35 cellular contexts compared by ENCODE assay signal in the genomic region with DNA sequence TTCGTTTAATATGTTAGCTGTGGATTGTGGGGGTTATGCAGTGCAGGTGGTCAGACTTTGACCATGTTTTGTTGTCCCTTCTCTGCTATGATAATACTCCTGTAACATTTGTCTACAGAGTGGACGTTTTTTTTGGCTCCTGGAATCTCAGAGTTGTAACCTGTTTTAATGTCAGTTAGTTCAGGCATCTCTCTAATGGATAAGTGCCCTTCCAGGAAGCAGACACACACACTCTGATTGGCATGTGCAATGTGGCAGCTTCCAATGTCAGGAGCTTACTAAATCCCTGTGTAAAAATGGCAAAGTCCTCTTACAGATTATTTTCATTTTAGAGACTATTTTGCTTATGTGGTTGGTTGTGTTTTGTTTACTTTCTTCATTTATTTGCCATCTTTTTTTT.
"Had no signal": no experiment of that assay in that cellular context is flagged by ENCODE, and none has a peak within 500 bp of the region (broad histone marks: within the 10 kb centered on the region; RNA-seq: fewer than 3 reads in every experiment).

No MANE protein-coding gene starts in this region.

- H3K27me3 Mint-ChIP-seq: activated B cell treated with CpG ODN at 0.5 μM for 24 hours; activated CD4-positive, alpha-beta memory T cell treated with anti-CD3 and anti-CD28 coated beads for 36 hours; activated CD4-positive, alpha-beta T cell treated with anti-CD3 and anti-CD28 coated beads, Interleukin-2, amount 10 ng/mL, durations not matched to agents 24 days and 14 days; activated CD8-positive, alpha-beta T cell treated with anti-CD3 and anti-CD28 coated beads for 36 hours; activated naive CD8-positive, alpha-beta T cell treated with anti-CD3 and anti-CD28 coated beads for 36 hours; activated T-helper 17 cell treated with anti-CD3 and anti-CD28 coated beads, Interleukin-2, amount 50 U/mL, for 72 hours had no signal

- H3K4me1 ChIP-seq: adrenal gland, body of pancreas, breast epithelium had no signal

- H3K4me3 ChIP-seq: adrenal gland, body of pancreas, breast epithelium had no signal

- H3K4me1 Mint-ChIP-seq: activated B cell treated with CpG ODN at 0.5 μM for 24 hours; activated CD4-positive, alpha-beta T cell treated with anti-CD3 and anti-CD28 coated beads, Interleukin-2, amount 10 ng/mL, durations not matched to agents 24 days and 14 days; activated naive CD8-positive, alpha-beta T cell treated with anti-CD3 and anti-CD28 coated beads for 36 hours; activated T-helper 17 cell treated with anti-CD3 and anti-CD28 coated beads, Interleukin-2, amount 50 U/mL, for 72 hours had no signal

- H3K4me3 Mint-ChIP-seq: activated B cell treated with CpG ODN at 0.5 μM for 24 hours; activated CD4-positive, alpha-beta memory T cell treated with anti-CD3 and anti-CD28 coated beads for 36 hours; activated CD4-positive, alpha-beta T cell treated with anti-CD3 and anti-CD28 coated beads, Interleukin-2, amount 10 ng/mL, durations not matched to agents 24 days and 14 days; activated CD8-positive, alpha-beta T cell treated with anti-CD3 and anti-CD28 coated beads for 36 hours; activated naive CD4-positive, alpha-beta T cell treated with anti-CD3 and anti-CD28 coated beads for 36 hours; activated naive CD8-positive, alpha-beta T cell treated with anti-CD3 and anti-CD28 coated beads for 36 hours; activated T-cell treated with anti-CD3 and anti-CD28 coated beads, Interleukin-2, amount 50 U/mL, for 4 hours; activated T-cell treated with anti-CD3 and anti-CD28 coated beads, Interleukin-2, amount 50 U/mL, for 72 hours; activated T-helper 1 cell treated with anti-CD3 and anti-CD28 coated beads, Interleukin-12 subunit alpha, Interleukin-12 subunit beta, Interleukin-2, Interleukin-4 antibody, amounts not matched to agents 30 ng/mL and 10 ng/mL and 1 ng/mL, durations not matched to agents 14 hours and 24 hours and 36 hours; activated T-helper 17 cell treated with anti-CD3 and anti-CD28 coated beads, Interleukin-2, amount 50 U/mL, for 72 hours; T-helper 1 cell treated with Interleukin-12 subunit alpha and Interleukin-12 subunit beta and Interleukin-4 antibody, amounts not matched to agents 30 μg/mL and 1 μg/mL, for 36 hours; T-helper 2 cell treated with Interferon-gamma antibody and Interleukin-4, amounts not matched to agents 5 μg/mL and 100 μg/mL, for 36 hours had no signal

- H3K27ac ChIP-seq: adrenal gland, body of pancreas, brain microvascular endothelial cell, breast epithelium, VCaP had no signal

- H3K36me3 Mint-ChIP-seq: activated CD4-positive, alpha-beta memory T cell treated with anti-CD3 and anti-CD28 coated beads for 36 hours; activated naive CD4-positive, alpha-beta T cell treated with anti-CD3 and anti-CD28 coated beads, Interleukin-2, amount 50 U/mL, for 72 hours; activated naive CD8-positive, alpha-beta T cell treated with anti-CD3 and anti-CD28 coated beads for 36 hours had no signal

- H3K27me3 ChIP-seq: adrenal gland, body of pancreas, brain microvascular endothelial cell, breast epithelium had no signal

- H3K9me3 Mint-ChIP-seq: activated B cell treated with CpG ODN at 0.5 μM for 24 hours; activated CD4-positive, alpha-beta T cell treated with anti-CD3 and anti-CD28 coated beads, Interleukin-2, amount 10 ng/mL, durations not matched to agents 24 days and 14 days; activated CD8-positive, alpha-beta T cell treated with anti-CD3 and anti-CD28 coated beads for 36 hours; activated naive CD4-positive, alpha-beta T cell treated with anti-CD3 and anti-CD28 coated beads for 36 hours; activated naive CD8-positive, alpha-beta T cell treated with anti-CD3 and anti-CD28 coated beads for 36 hours; activated T-helper 1 cell treated with anti-CD3 and anti-CD28 coated beads, Interleukin-12 subunit alpha, Interleukin-12 subunit beta, Interleukin-2, Interleukin-4 antibody, amounts not matched to agents 30 ng/mL and 10 ng/mL and 1 ng/mL, durations not matched to agents 14 hours and 24 hours and 36 hours; T-helper 1 cell treated with Interleukin-12 subunit alpha and Interleukin-12 subunit beta and Interleukin-4 antibody, amounts not matched to agents 30 μg/mL and 1 μg/mL, for 36 hours; T-helper 2 cell treated with Interferon-gamma antibody and Interleukin-4, amounts not matched to agents 5 μg/mL and 100 μg/mL, for 36 hours had no signal

- ATAC-seq: activated CD8-positive, alpha-beta T cell treated with anti-CD3 and anti-CD28 coated beads for 36 hours; activated naive CD4-positive, alpha-beta T cell treated with anti-CD3 and anti-CD28 coated beads, Interleukin-2, amount 50 U/mL, for 72 hours; activated T-cell treated with anti-CD3 and anti-CD28 coated beads, Interleukin-2, amount 50 U/mL, for 4 hours; activated T-cell treated with anti-CD3 and anti-CD28 coated beads, Interleukin-2, amount 50 U/mL, for 72 hours; activated T-helper 17 cell treated with anti-CD3 and anti-CD28 coated beads, Interleukin-2, amount 50 U/mL, for 72 hours; body of pancreas had no signal

- DNase-seq: activated B cell treated with CpG ODN at 0.5 μM for 24 hours; activated CD4-positive, alpha-beta memory T cell treated with anti-CD3 and anti-CD28 coated beads for 36 hours; activated CD4-positive, alpha-beta T cell treated with anti-CD3 and anti-CD28 coated beads for 4 hours; activated CD4-positive, alpha-beta T cell treated with anti-CD3 and anti-CD28 coated beads, Interleukin-2, amount 10 ng/mL, durations not matched to agents 24 days and 14 days; activated CD4-positive, alpha-beta T cell treated with anti-CD3 and anti-CD28 coated beads, Interleukin-2, amount 50 U/mL, for 1 hour; activated CD4-positive, alpha-beta T cell treated with anti-CD3 and anti-CD28 coated beads, Interleukin-2, amount 50 U/mL, for 4 hours; activated CD4-positive, CD25-positive, alpha-beta regulatory T cell treated with anti-CD3 and anti-CD28 coated beads, Interleukin-2, amount 50 U/mL, for 72 hours; activated CD8-positive, alpha-beta memory T cell treated with anti-CD3 and anti-CD28 coated beads, Interleukin-2, amount 50 U/mL, for 4 hours; activated CD8-positive, alpha-beta T cell treated with anti-CD3 and anti-CD28 coated beads for 36 hours; activated effector memory CD4-positive, alpha-beta T cell treated with anti-CD3 and anti-CD28 coated beads, Interleukin-2, amount 50 U/mL, for 16 hours; activated gamma-delta T cell treated with Interleukin-2 at 50 U/mL for 16 hours; activated naive CD4-positive, alpha-beta T cell; activated naive CD4-positive, alpha-beta T cell treated with anti-CD3 and anti-CD28 coated beads for 36 hours; activated naive CD4-positive, alpha-beta T cell treated with anti-CD3 and anti-CD28 coated beads, Interleukin-2, amount 50 U/mL, for 16 hours; activated naive CD8-positive, alpha-beta T cell treated with anti-CD3 and anti-CD28 coated beads for 36 hours; activated T-cell treated with anti-CD3 and anti-CD28 coated beads for 4 hours; activated T-cell treated with anti-CD3 and anti-CD28 coated beads, Interleukin-2, amount 50 U/mL, for 1 hour; activated T-cell treated with anti-CD3 and anti-CD28 coated beads, Interleukin-2, amount 50 U/mL, for 4 hours; activated T-cell treated with anti-CD3 and anti-CD28 coated beads, Interleukin-2, amount 50 U/mL, for 72 hours; adrenal gland; amniotic stem cell; aorta; body of pancreas; brain microvascular endothelial cell; central memory CD4-positive, alpha-beta T cell; T-helper 1 cell; T-helper 2 cell; T-helper 9 cell had no signal

- H3K9me3 ChIP-seq: adrenal gland, body of pancreas, breast epithelium had no signal

- H3K36me3 ChIP-seq: adrenal gland, brain microvascular endothelial cell, breast epithelium had no signal

- H3K27ac Mint-ChIP-seq: activated B cell treated with CpG ODN at 0.5 μM for 24 hours; activated CD4-positive, alpha-beta memory T cell treated with anti-CD3 and anti-CD28 coated beads for 36 hours; activated CD4-positive, alpha-beta T cell treated with anti-CD3 and anti-CD28 coated beads, Interleukin-2, amount 10 ng/mL, durations not matched to agents 24 days and 14 days; activated CD8-positive, alpha-beta T cell treated with anti-CD3 and anti-CD28 coated beads for 36 hours; activated naive CD4-positive, alpha-beta T cell treated with anti-CD3 and anti-CD28 coated beads for 36 hours; activated naive CD4-positive, alpha-beta T cell treated with anti-CD3 and anti-CD28 coated beads, Interleukin-2, amount 50 U/mL, for 72 hours; activated naive CD8-positive, alpha-beta T cell treated with anti-CD3 and anti-CD28 coated beads for 36 hours; activated T-cell treated with anti-CD3 and anti-CD28 coated beads, Interleukin-2, amount 50 U/mL, for 72 hours; activated T-helper 1 cell treated with anti-CD3 and anti-CD28 coated beads, Interleukin-12 subunit alpha, Interleukin-12 subunit beta, Interleukin-2, Interleukin-4 antibody, amounts not matched to agents 30 ng/mL and 10 ng/mL and 1 ng/mL, durations not matched to agents 14 hours and 24 hours and 36 hours; activated T-helper 17 cell treated with anti-CD3 and anti-CD28 coated beads, Interleukin-2, amount 50 U/mL, for 72 hours; T-helper 1 cell treated with Interleukin-12 subunit alpha and Interleukin-12 subunit beta and Interleukin-4 antibody, amounts not matched to agents 30 μg/mL and 1 μg/mL, for 36 hours; T-helper 2 cell treated with Interferon-gamma antibody and Interleukin-4, amounts not matched to agents 5 μg/mL and 100 μg/mL, for 36 hours had no signal
